16 cellular contexts compared by ENCODE assay signal in genomic region chr13:40221131-40221459, GRCh38.
DNase-seq lines count a peak whose midpoint lies in the region; ATAC-seq, FAIRE-seq and TF ChIP-seq lines count a peak whose summit lies in the region.
"Had no signal": no experiment of that assay in that cellular context is flagged by ENCODE, and none has a peak within 500 bp of the region (broad histone marks: within the 10 kb centered on the region; RNA-seq: fewer than 3 reads in every experiment).

No MANE protein-coding gene starts in this region.

- peak overlapping the region; percentile 57 for H3K4me3 Mint-ChIP-seq in activated naive CD8-positive, alpha-beta T cell treated with anti-CD3 and anti-CD28 coated beads, Interleukin-2, amount 10 ng/mL, durations not matched to agents 7 days and 5 days
- H3K4me3 Mint-ChIP-seq: stimulated activated memory B cell treated with anti-CD40 and anti-IgM and Interleukin-4, amounts not matched to agents 10 μg/mL and 1 μg/mL and 100 μg/mL, for 72 hours had no signal

- H3K9me3 Mint-ChIP-seq in activated naive CD8-positive, alpha-beta T cell treated with anti-CD3 and anti-CD28 coated beads, Interleukin-2, amount 10 ng/mL, durations not matched to agents 7 days and 5 days = peaks cover 6% of the 10 kb centered on the region
- H3K9me3 Mint-ChIP-seq: stimulated activated memory B cell treated with anti-CD40 and anti-IgM and Interleukin-4, amounts not matched to agents 10 μg/mL and 1 μg/mL and 100 μg/mL, for 72 hours had no signal

- 0 out of 2 replicates have a peak overlapping the region, but pooled peaks have one; percentile 15 for H2AFZ ChIP-seq in OCI-LY1 (ENCODE audit: low read length)

- no peak for ATAC-seq in activated naive CD8-positive, alpha-beta T cell treated with anti-CD3 and anti-CD28 coated beads, Interleukin-2, amount 10 ng/mL, durations not matched to agents 7 days and 5 days (ENCODE audit: low read depth)
- peak; percentile 45 for ATAC-seq in left lobe of liver
- ATAC-seq: stimulated activated memory B cell treated with anti-CD40 and anti-IgM and Interleukin-4, amounts not matched to agents 10 μg/mL and 1 μg/mL and 100 μg/mL, for 72 hours had no signal

- H3K36me3 Mint-ChIP-seq in activated naive CD8-positive, alpha-beta T cell treated with anti-CD3 and anti-CD28 coated beads, Interleukin-2, amount 10 ng/mL, durations not matched to agents 7 days and 5 days = peaks cover 8% of the 10 kb centered on the region
- H3K36me3 Mint-ChIP-seq: stimulated activated memory B cell treated with anti-CD40 and anti-IgM and Interleukin-4, amounts not matched to agents 10 μg/mL and 1 μg/mL and 100 μg/mL, for 72 hours had no signal

- peaks cover 4% of the 10 kb centered on the region; the same call in 1 of the 2 replicates for H3K9me3 ChIP-seq in OCI-LY1 (ENCODE audit: low read length)

- H3K27ac ChIP-seq in OCI-LY1 (ENCODE audit: low read depth, low read length, poor library complexity, severe bottlenecking) = no peak overlapping the region
- peak overlapping the region in 17 of 21 experiments; percentile 11 to 88 (median 61) for H3K27ac ChIP-seq in skin epidermis

- H3K9me2 ChIP-seq in OCI-LY1 (ENCODE audit: low read depth, low read length) = no peaks in the 10 kb centered on the region

- no peaks in the 10 kb centered on the region for H3K79me2 ChIP-seq in OCI-LY1 (ENCODE audit: insufficient read depth, low read length)

- H3F3A ChIP-seq in OCI-LY1 (ENCODE audit: insufficient read depth, low read length) = no peaks in the 10 kb centered on the region

- peak overlapping the region; percentile 82 for H3K27ac Mint-ChIP-seq in activated naive CD8-positive, alpha-beta T cell treated with anti-CD3 and anti-CD28 coated beads, Interleukin-2, amount 10 ng/mL, durations not matched to agents 7 days and 5 days
- H3K27ac Mint-ChIP-seq: stimulated activated memory B cell treated with anti-CD40 and anti-IgM and Interleukin-4, amounts not matched to agents 10 μg/mL and 1 μg/mL and 100 μg/mL, for 72 hours had no signal

- no peaks in the 10 kb centered on the region for H3K27me3 Mint-ChIP-seq in activated naive CD8-positive, alpha-beta T cell treated with anti-CD3 and anti-CD28 coated beads, Interleukin-2, amount 10 ng/mL, durations not matched to agents 7 days and 5 days
- H3K27me3 Mint-ChIP-seq: stimulated activated memory B cell treated with anti-CD40 and anti-IgM and Interleukin-4, amounts not matched to agents 10 μg/mL and 1 μg/mL and 100 μg/mL, for 72 hours had no signal

- no peak for DNase-seq in activated naive CD8-positive, alpha-beta T cell treated with anti-CD3 and anti-CD28 coated beads, Interleukin-2, amount 10 ng/mL, durations not matched to agents 7 days and 5 days
- DNase-seq in left lobe of liver (ENCODE audit: low spot score) (no peak), DMS 273 (lab: John Stamatoyannopoulos, UW; ENCODE audit: unreplicated experiment) (no peak), activated gamma-delta T cell treated with Interleukin-2 at 50 U/mL for 16 hours (no peak), GM12891 (ENCODE audit: insufficient read length, low spot score) (no peak)
- no peak for DNase-seq in stimulated activated CD4-positive, alpha-beta T cell treated with anti-CD3 and anti-CD28 coated beads, Interleukin-2, amount 100 ng/mL, for 48 hours
- DNase-seq: dermis blood vessel endothelial cell, DND-41, glutamatergic neuron, midbrain, NCI-H1048, SW 1271 had no signal

- TF ChIP-seq POLR2A in GM12891 (IDR thresholded peaks at IDR 0.05; ENCODE audit: low read depth, low read length) = no peak

- no peaks in the 10 kb centered on the region for H3K27me3 ChIP-seq in OCI-LY1 (ENCODE audit: insufficient read depth, low read length)

- H3K4me2 ChIP-seq in OCI-LY1 (ENCODE audit: low read length) = no peak overlapping the region

- FAIRE-seq in GM12891 (lab: Jason Lieb, UNC) = no peak
- FAIRE-seq: GM18507 had no signal

- H3K4me1 ChIP-seq in OCI-LY1 (ENCODE audit: insufficient read depth, low read length, severe bottlenecking) = peaks cover 9% of the 10 kb centered on the region

- peaks cover 27% of the 10 kb centered on the region for H3K4me1 Mint-ChIP-seq in activated naive CD8-positive, alpha-beta T cell treated with anti-CD3 and anti-CD28 coated beads, Interleukin-2, amount 10 ng/mL, durations not matched to agents 7 days and 5 days

- H3K9ac ChIP-seq in OCI-LY1 (ENCODE audit: low read length) = no peak overlapping the region

- TF ChIP-seq CTCF in OCI-LY1 (IDR thresholded peaks at IDR 0.05; ENCODE audit: low read length) = no peak

- H3K4me3 ChIP-seq in OCI-LY1 (ENCODE audit: low read depth, low read length, poor library complexity, severe bottlenecking) = no peak overlapping the region
- H3K4me3 ChIP-seq in skin epidermis = no peak overlapping the region

- H4K20me1 ChIP-seq in OCI-LY1 (ENCODE audit: insufficient read depth, low read length) = no peaks in the 10 kb centered on the region

- POLR2A ChIA-PET in activated naive CD8-positive, alpha-beta T cell treated with anti-CD3 and anti-CD28 coated beads, Interleukin-2, amount 10 ng/mL, durations not matched to agents 7 days and 5 days (lab: Charles Lee) = interaction anchor here (0.9 to 1.1 kb wide), 2 partner anchors 17 to 30 kb away, joined by 3 to 4 read pairs; no protein-coding TSS in a partner anchor

- no peaks in the 10 kb centered on the region for H3K36me3 ChIP-seq in OCI-LY1 (ENCODE audit: insufficient read depth, low read length)

TF ChIP-seq in GM12891, 5 proteins besides CTCF, POLR2A, EP300 and RAD21:
- TF ChIP-seq SPI1 (IDR thresholded peaks at IDR 0.05; ENCODE audit: low read depth, low read length) = no peak
- no peak for TF ChIP-seq POU2F2 (IDR thresholded peaks at IDR 0.05; ENCODE audit: low read depth, low read length)
- TF ChIP-seq POLR2AphosphoS5 (IDR thresholded peaks at IDR 0.05; ENCODE audit: low read depth, low read length) = no peak
- no peak for TF ChIP-seq PAX5 (IDR thresholded peaks at IDR 0.05; ENCODE audit: insufficient read depth, low read length, severe bottlenecking)
- TF ChIP-seq TAF1 (IDR thresholded peaks at IDR 0.05; ENCODE audit: low read depth, low read length) = no peak
